Comparison of ENCODE assay signal across 22 cellular contexts in the genomic region with DNA sequence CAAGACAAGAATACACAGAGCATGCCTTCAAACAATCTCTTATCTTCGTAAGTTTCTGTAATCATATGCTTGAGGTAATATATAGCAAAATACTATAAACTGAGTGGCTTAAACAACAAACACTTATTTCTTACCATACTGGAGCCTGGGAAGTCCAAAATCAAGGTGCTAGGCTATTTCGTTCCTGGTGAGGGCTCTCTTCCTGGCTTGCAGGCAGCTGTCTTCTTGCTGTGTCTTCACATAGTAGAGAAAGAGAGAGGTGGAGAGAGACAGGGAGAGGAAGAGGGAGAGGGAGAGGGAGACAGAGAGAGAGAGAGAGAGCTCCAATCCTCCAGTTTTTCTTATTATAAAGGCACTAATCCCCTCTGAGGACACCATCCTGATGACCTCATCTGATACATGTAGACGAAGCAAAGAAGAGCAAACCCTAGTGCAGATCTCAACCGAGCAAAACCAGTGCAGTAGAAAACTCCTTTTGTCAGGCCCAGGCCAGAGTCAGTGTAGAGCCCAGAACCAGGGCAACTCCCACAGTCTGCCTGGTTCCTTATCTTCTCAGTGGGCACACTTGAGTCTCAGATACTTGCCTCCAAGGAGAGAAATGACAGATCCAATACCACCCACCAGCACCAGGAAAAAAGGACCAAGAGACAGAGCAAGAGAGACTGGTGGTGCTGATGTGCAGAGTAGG.
"Had no signal": no experiment of that assay in that cellular context is flagged by ENCODE, and none has a peak within 500 bp of the region (broad histone marks: within the 10 kb centered on the region; RNA-seq: fewer than 3 reads in every experiment).

No MANE protein-coding gene starts in this region.

- H3K36me3 ChIP-seq: left ventricle myocardium inferior, ovary, right atrium auricular region, right lobe of liver, tibial nerve, upper lobe of left lung, vagina had no signal

- ATAC-seq: mucosa of descending colon; naive thymus-derived CD4-positive, alpha-beta T cell; right lobe of liver; stimulated activated naive B cell treated with anti-CD40 and anti-IgM and Interleukin-4, amounts not matched to agents 10 μg/mL and 1 μg/mL and 100 μg/mL, for 72 hours; stimulated activated naive CD8-positive, alpha-beta T cell treated with anti-CD3 and anti-CD28 coated beads, Interleukin-15, Interleukin-2, amounts not matched to agents 100 U/mL and 50 U/mL, for 24 hours had no signal

- H3K4me1 Mint-ChIP-seq: naive thymus-derived CD4-positive, alpha-beta T cell; stimulated activated naive B cell treated with anti-CD40 and anti-IgM and Interleukin-4, amounts not matched to agents 10 μg/mL and 1 μg/mL and 100 μg/mL, for 72 hours had no signal

- H3K27me3 Mint-ChIP-seq: stimulated activated naive B cell treated with anti-CD40 and anti-IgM and Interleukin-4, amounts not matched to agents 10 μg/mL and 1 μg/mL and 100 μg/mL, for 72 hours had no signal

- H3K4me2 ChIP-seq: smooth muscle cell had no signal

- H3K9me3 ChIP-seq: mucosa of descending colon, ovary, right atrium auricular region, right lobe of liver, vagina had no signal

- H3K27me3 ChIP-seq: ovary, right atrium auricular region, right lobe of liver, tibial nerve, upper lobe of left lung, vagina had no signal

- H3K4me3 ChIP-seq: left ventricle myocardium inferior, lung, mucosa of descending colon, ovary, right atrium auricular region, right lobe of liver, smooth muscle cell, tibial nerve, upper lobe of left lung, vagina had no signal

- H3K36me3 Mint-ChIP-seq: naive thymus-derived CD4-positive, alpha-beta T cell; natural killer cell treated with Interleukin-12 subunit alpha and Interleukin-12 subunit beta and Interleukin-15 and Interleukin-18, amount 100 ng/mL, for 72 hours; stimulated activated naive B cell treated with anti-CD40 and anti-IgM and Interleukin-4, amounts not matched to agents 10 μg/mL and 1 μg/mL and 100 μg/mL, for 72 hours had no signal

- H3K27ac Mint-ChIP-seq: naive thymus-derived CD4-positive, alpha-beta T cell; natural killer cell treated with Interleukin-12 subunit alpha and Interleukin-12 subunit beta and Interleukin-15 and Interleukin-18, amount 100 ng/mL, for 72 hours; progenitor cell of endocrine pancreas; stimulated activated naive B cell treated with anti-CD40 and anti-IgM and Interleukin-4, amounts not matched to agents 10 μg/mL and 1 μg/mL and 100 μg/mL, for 72 hours had no signal

- H3K4me3 Mint-ChIP-seq: naive thymus-derived CD4-positive, alpha-beta T cell; natural killer cell treated with Interleukin-12 subunit alpha and Interleukin-12 subunit beta and Interleukin-15 and Interleukin-18, amount 100 ng/mL, for 72 hours; stimulated activated naive B cell treated with anti-CD40 and anti-IgM and Interleukin-4, amounts not matched to agents 10 μg/mL and 1 μg/mL and 100 μg/mL, for 72 hours had no signal

- H3K4me1 ChIP-seq: left ventricle myocardium inferior, right lobe of liver, tibial nerve, upper lobe of left lung, vagina had no signal

- H3K27ac ChIP-seq: left ventricle myocardium inferior, ovary, right atrium auricular region, right lobe of liver, tibial nerve, upper lobe of left lung, vagina had no signal

- H3K9me3 Mint-ChIP-seq: naive thymus-derived CD4-positive, alpha-beta T cell; natural killer cell treated with Interleukin-12 subunit alpha and Interleukin-12 subunit beta and Interleukin-15 and Interleukin-18, amount 100 ng/mL, for 72 hours had no signal

- DNase-seq: hypothalamus; islet precursor cell; left ventricle myocardium inferior; midbrain; mucosa of descending colon; naive thymus-derived CD4-positive, alpha-beta T cell; ovary; right lobe of liver; stimulated activated CD4-positive, alpha-beta T cell treated with anti-CD3 and anti-CD28 coated beads, Interleukin-1b, Interleukin-23, amount 100 ng/mL, for 48 hours; stimulated activated CD4-positive, alpha-beta T cell treated with anti-CD3 and anti-CD28 coated beads, Interleukin-2, amount 100 ng/mL, for 48 hours; stimulated activated CD4-positive, alpha-beta T cell treated with anti-CD3 and anti-CD28 coated beads, Interleukin-4, amount 100 ng/mL, for 4 hours; stimulated activated CD8-positive, alpha-beta memory T cell treated with anti-CD3 and anti-CD28 coated beads, Interleukin-4, amount 100 ng/mL, for 48 hours; stimulated activated naive B cell treated with anti-CD40 and anti-IgM and Interleukin-4, amounts not matched to agents 10 μg/mL and 1 μg/mL and 100 μg/mL, for 72 hours; stimulated activated naive CD8-positive, alpha-beta T cell treated with anti-CD3 and anti-CD28 coated beads, Interleukin-15, Interleukin-2, amounts not matched to agents 100 U/mL and 50 U/mL, for 24 hours; upper lobe of left lung had no signal
